Comparison of ENCODE assay signal across 20 cellular contexts in the genomic region with DNA sequence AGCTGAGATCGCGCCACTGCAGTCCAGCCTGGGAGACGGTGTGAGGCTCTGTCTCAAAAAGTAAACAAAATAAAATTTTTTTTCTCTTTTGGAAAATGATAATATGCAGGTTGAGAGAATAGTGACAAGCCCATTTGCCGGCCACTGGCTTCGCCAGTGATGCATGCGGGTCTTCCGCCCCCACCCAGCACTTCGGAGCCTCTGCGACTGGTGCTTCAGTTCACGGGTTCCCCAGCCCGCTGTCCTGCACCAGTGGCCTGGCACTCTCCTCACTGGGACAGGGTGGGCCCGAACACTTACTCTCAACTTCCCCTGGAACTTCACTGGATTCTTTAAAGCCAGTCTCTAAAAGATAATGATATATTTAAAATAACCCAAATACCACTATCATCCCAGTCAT. TPM values are rescaled to one million over a fixed set of nuclear protein-coding genes. Genes with fewer than 3 reads are reported as not detected.
A peak's percentile ranks its signal among the peaks of the same experiment; 100 is the strongest.
DNase-seq lines count a peak whose midpoint lies in the region; ATAC-seq and TF ChIP-seq lines count a peak whose summit lies in the region.
"Had no signal": no experiment of that assay in that cellular context is flagged by ENCODE, and none has a peak within 500 bp of the region (broad histone marks: within the 10 kb centered on the region; RNA-seq: fewer than 3 reads in every experiment).

No MANE protein-coding gene starts in this region.

- intact Hi-C loops in heart left ventricle (cut with DNase I), result loop anchor here in 7 of 10 donors (5.0 to 10.0 kb wide), 3 partner anchors 37 to 50 kb away; no protein-coding TSS in a partner anchor
- intact Hi-C loops in esophagus squamous epithelium (cut with DNase I), result no loop called here

- H3K9me3 ChIP-seq in heart left ventricle (no peaks in the 10 kb centered on the region), right atrium auricular region (no peaks in the 10 kb centered on the region), esophagus squamous epithelium (no peaks in the 10 kb centered on the region)
- H3K9me3 ChIP-seq: left lung, MG63 had no signal

- WGBS in heart left ventricle, 4 donors, result 93 to 97% (median 94%) methylated on average over 12 of the region's 12 CpGs
- 93 to 96% methylated on average over 11 to 12 of the region's 12 CpGs for WGBS in esophagus squamous epithelium, 2 donors

- H3K4me1 ChIP-seq in heart left ventricle, result peaks cover 28 to 89% (median 66%) of the 10 kb centered on the region in 12 donors
- H3K4me1 ChIP-seq in right atrium auricular region, result peaks cover 0 to 85% of the 10 kb centered on the region in 2 donors
- peaks cover 40 to 87% (median 61%) of the 10 kb centered on the region in 3 donors for H3K4me1 ChIP-seq in esophagus squamous epithelium
- H3K4me1 ChIP-seq in rectal smooth muscle tissue (ENCODE audit: control insufficient read depth, insufficient read depth, low read length), result peaks cover 50% of the 10 kb centered on the region

- H3K36me3 ChIP-seq in heart left ventricle (peaks cover 0 to 41% (median 22%) of the 10 kb centered on the region in 9 donors), right atrium auricular region (peaks cover 9% of the 10 kb centered on the region), esophagus squamous epithelium (peaks cover 3 to 43% (median 4%) of the 10 kb centered on the region in 3 donors), rectal smooth muscle tissue (ENCODE audit: control insufficient read depth, insufficient read depth, low read length) (peaks cover 2% of the 10 kb centered on the region)

- no peak overlapping the region for H3K9ac ChIP-seq in rectal smooth muscle tissue (ENCODE audit: low read length)

- H3K27ac ChIP-seq in heart left ventricle (peak overlapping the region in 11 of 12 donors; percentile 32 to 97 (median 83)), right atrium auricular region (peak overlapping the region in 1 of 2 donors; percentile 88), esophagus squamous epithelium (peak overlapping the region in 3 of 4 donors; percentile 76 to 96 (median 91)), rectal smooth muscle tissue (ENCODE audit: low read depth, low read length) (peak overlapping the region; percentile 94)
- H3K27ac ChIP-seq: C4-2B had no signal

- no peak for TF ChIP-seq POLR2A in heart left ventricle (IDR thresholded peaks at IDR 0.05)
- no peak for TF ChIP-seq POLR2A in esophagus squamous epithelium (IDR thresholded peaks at IDR 0.05)

- H3K4me3 ChIP-seq in heart left ventricle (no peak overlapping the region), right atrium auricular region (no peak overlapping the region), esophagus squamous epithelium (no peak overlapping the region), rectal smooth muscle tissue (ENCODE audit: low read length) (no peak overlapping the region)
- H3K4me3 ChIP-seq: left lung, MG63 had no signal

- ATAC-seq in heart left ventricle, result no peak
- ATAC-seq: HepG2, left lung had no signal

- DNase-seq in heart left ventricle, result no peak
- no peak for DNase-seq in right atrium auricular region (ENCODE audit: low spot score)
- no peak for DNase-seq in esophagus squamous epithelium (lab: John Stamatoyannopoulos, UW)
- DNase-seq in germinal center (ENCODE audit: low spot score), result no peak
- DNase-seq in stimulated activated CD4-positive, alpha-beta T cell treated with anti-CD3 and anti-CD28 coated beads, Interleukin-4, amount 100 ng/mL, for 4 hours, result no peak
- DNase-seq in GM19240 (ENCODE audit: insufficient read length, low spot score), result no peak
- no peak for DNase-seq in stimulated activated CD4-positive, alpha-beta T cell treated with anti-CD3 and anti-CD28 coated beads, Interleukin-2, amount 100 ng/mL, for 48 hours
- DNase-seq: activated CD4-positive, alpha-beta T cell treated with anti-CD3 and anti-CD28 coated beads, Interleukin-2, amount 50 U/mL, for 4 hours; activated gamma-delta T cell treated with Interleukin-2 at 50 U/mL for 16 hours; GF-D8; HCEC 1CT; MG63; NCI-H146; NCI-H526; SIG-M5; stimulated activated naive CD4-positive, alpha-beta T cell treated with Interleukin-2 at 50 U/mL for 16 hours had no signal

- TF ChIP-seq CTCF in heart left ventricle (IDR thresholded peaks at IDR 0.05) (no peak), right atrium auricular region (IDR thresholded peaks at IDR 0.05) (no peak), esophagus squamous epithelium (IDR thresholded peaks at IDR 0.05) (no peak)

- H3K27me3 ChIP-seq in heart left ventricle (no peaks in the 10 kb centered on the region), right atrium auricular region (no peaks in the 10 kb centered on the region), esophagus squamous epithelium (no peaks in the 10 kb centered on the region), rectal smooth muscle tissue (ENCODE audit: control insufficient read depth, insufficient read depth, low read length) (no peaks in the 10 kb centered on the region)
- H3K27me3 ChIP-seq: left lung, MG63 had no signal

RNA-seq across cellular contexts. Expression of gene SUN1, which starts 2.7 kb away (rescaled TPM):
- total RNA-seq in heart left ventricle (100 to 1,000 TPM; 117 to 203 (median 157) TPM), right atrium auricular region (10 to 100 TPM; 84.4 to 97.5 TPM), esophagus squamous epithelium (100 to 1,000 TPM in 3 of 4 donors, 10 to 100 TPM in 1; 78.0 to 113 (median 105) TPM)
- polyA plus RNA-seq in heart left ventricle, result 100 to 1,000 TPM; 111 to 148 TPM

RNA-seq across cellular contexts. Expression of gene GET4, which starts 41.3 kb away (rescaled TPM):
- total RNA-seq in heart left ventricle (10 to 100 TPM; 14.6 to 27.3 (median 18.6) TPM), right atrium auricular region (10 to 100 TPM; 16.1 to 19.7 TPM), esophagus squamous epithelium (10 to 100 TPM; 22.3 to 29.6 (median 27.8) TPM)
- polyA plus RNA-seq in heart left ventricle, result 10 to 100 TPM; 19.7 to 34.1 TPM
